Comparison of ENCODE assay signal across 1 cellular context in genomic region chr14:24806061-24806678, GRCh38.
TF ChIP-seq lines count a peak whose summit lies in the region.

No MANE protein-coding gene starts in this region.

TF ChIP-seq in HepG2, 621 proteins besides CTCF, POLR2A, EP300 and RAD21 (continued from another document and continues in another):
- TF ChIP-seq FOSL2 (CRISPR knock-in tag; IDR thresholded peaks at IDR 0.05), result peak; percentile 58
- peak; percentile 56; the same call in 1 of the 2 replicates for TF ChIP-seq ZMAT3 (CRISPR knock-in tag; conservative IDR thresholded peaks at IDR 0.05)
- TF ChIP-seq MLX (CRISPR knock-in tag; IDR thresholded peaks at IDR 0.05), result no peak
- TF ChIP-seq ZNF83 (CRISPR knock-in tag; IDR thresholded peaks at IDR 0.05; ENCODE audit: borderline replicate concordance), result no peak
- TF ChIP-seq MEIS2 (CRISPR knock-in tag; IDR thresholded peaks at IDR 0.05), result peak; percentile 16; the same call in 1 of the 2 replicates
- TF ChIP-seq JUN (CRISPR knock-in tag; IDR thresholded peaks at IDR 0.05), result no peak
- peak; percentile 73 for TF ChIP-seq ZNF781 (CRISPR knock-in tag; IDR thresholded peaks at IDR 0.05; ENCODE audit: borderline replicate concordance, not compliant biosample characterization)
- no peak for TF ChIP-seq RCOR2 (CRISPR knock-in tag; IDR thresholded peaks at IDR 0.05)
- TF ChIP-seq KAT8 (CRISPR knock-in tag; IDR thresholded peaks at IDR 0.05), result peak; percentile 53; the same call in 1 of the 2 replicates
- peak; percentile 59 for TF ChIP-seq THAP11 (CRISPR knock-in tag; IDR thresholded peaks at IDR 0.05)
- TF ChIP-seq ZNF362 (CRISPR knock-in tag; IDR thresholded peaks at IDR 0.05; ENCODE audit: borderline replicate concordance), result 0 out of 2 replicates have a peak, but pooled peaks have one; percentile 19
- no peak for TF ChIP-seq ZNF484 (CRISPR knock-in tag; IDR thresholded peaks at IDR 0.05; ENCODE audit: borderline replicate concordance, low read depth)
- peak; percentile 61; the same call in 1 of the 2 replicates for TF ChIP-seq ZBTB26 (CRISPR knock-in tag; IDR thresholded peaks at IDR 0.05; ENCODE audit: borderline replicate concordance)
- peak; percentile 27; the same call in 1 of the 2 replicates for TF ChIP-seq KMT2A (CRISPR knock-in tag; IDR thresholded peaks at IDR 0.05)
- peak; percentile 16 for TF ChIP-seq TBL1XR1 (IDR thresholded peaks at IDR 0.05; ENCODE audit: borderline replicate concordance, low read length, partially characterized antibody)
- TF ChIP-seq RARA (CRISPR knock-in tag; IDR thresholded peaks at IDR 0.05), result peak; percentile 54; the same call in 1 of the 2 replicates
- no peak for TF ChIP-seq NR2F6 (IDR thresholded peaks at IDR 0.05)
- 0 out of 2 replicates have a peak, but pooled peaks have one; percentile 47 for TF ChIP-seq NR2F6 (CRISPR knock-in tag; IDR thresholded peaks at IDR 0.05)
- no peak for TF ChIP-seq MTF2 (CRISPR knock-in tag; IDR thresholded peaks at IDR 0.05; ENCODE audit: borderline replicate concordance)
- 0 out of 2 replicates have a peak, but pooled peaks have one; percentile 56 for TF ChIP-seq NCOA5 (CRISPR knock-in tag; IDR thresholded peaks at IDR 0.05)
- peak; percentile 34; the same call in 1 of the 2 replicates for TF ChIP-seq ELF1 (CRISPR knock-in tag; IDR thresholded peaks at IDR 0.05)
- peak; percentile 95 for TF ChIP-seq HOXA5 (CRISPR knock-in tag; IDR thresholded peaks at IDR 0.05)
- TF ChIP-seq GZF1 (CRISPR knock-in tag; IDR thresholded peaks at IDR 0.05), result no peak
- TF ChIP-seq HMGA1 (CRISPR knock-in tag; conservative IDR thresholded peaks at IDR 0.05), result no peak; the same call in 1 of the 2 replicates
- TF ChIP-seq PATZ1 (CRISPR knock-in tag; IDR thresholded peaks at IDR 0.05), result 0 out of 2 replicates have a peak, but pooled peaks have one; percentile 48
- no peak for TF ChIP-seq PRDM15 (CRISPR knock-in tag; IDR thresholded peaks at IDR 0.05)
- peak; percentile 76; the same call in 1 of the 2 replicates for TF ChIP-seq ZNF598 (CRISPR knock-in tag; IDR thresholded peaks at IDR 0.05; ENCODE audit: borderline replicate concordance)
- no peak for TF ChIP-seq TIGD3 (CRISPR knock-in tag; IDR thresholded peaks at IDR 0.05; ENCODE audit: borderline replicate concordance)
- no peak; the same call in 1 of the 2 replicates for TF ChIP-seq ZNF788 (CRISPR knock-in tag; IDR thresholded peaks at IDR 0.05; ENCODE audit: borderline replicate concordance)
- no peak for TF ChIP-seq SYNCRIP (IDR thresholded peaks at IDR 0.05; ENCODE audit: insufficient read depth, low read depth, low read length)
- TF ChIP-seq MED1 (CRISPR knock-in tag; IDR thresholded peaks at IDR 0.05), result peak; percentile 76
- no peak; the same call in 1 of the 2 replicates for TF ChIP-seq E2F2 (CRISPR knock-in tag; IDR thresholded peaks at IDR 0.05; ENCODE audit: borderline replicate concordance)
- TF ChIP-seq ZSCAN30 (CRISPR knock-in tag; IDR thresholded peaks at IDR 0.05), result 0 out of 2 replicates have a peak, but pooled peaks have one; percentile 61
- TF ChIP-seq ZGPAT (CRISPR knock-in tag; IDR thresholded peaks at IDR 0.05), result 0 out of 2 replicates have a peak, but pooled peaks have one; percentile 48
- TF ChIP-seq HNF4A (CRISPR knock-in tag; IDR thresholded peaks at IDR 0.05), result peak; percentile 40; the same call in 1 of the 2 replicates
- peak; percentile 41; the same call in 1 of the 2 replicates for TF ChIP-seq PBX2 (CRISPR knock-in tag; IDR thresholded peaks at IDR 0.05)
- peak; percentile 57 for TF ChIP-seq ZNF256 (CRISPR knock-in tag; conservative IDR thresholded peaks at IDR 0.05)
- peak; percentile 88 for TF ChIP-seq ZFP1 (CRISPR knock-in tag; IDR thresholded peaks at IDR 0.05)
- no peak for TF ChIP-seq NR2C2 (CRISPR knock-in tag; IDR thresholded peaks at IDR 0.05; ENCODE audit: borderline replicate concordance)
- TF ChIP-seq IRF2 (CRISPR knock-in tag; IDR thresholded peaks at IDR 0.05), result peak; percentile 85
- TF ChIP-seq SIX4 (CRISPR knock-in tag; IDR thresholded peaks at IDR 0.05), result 0 out of 2 replicates have a peak, but pooled peaks have one; percentile 38
- peak; percentile 26; the same call in 1 of the 2 replicates for TF ChIP-seq NCOA2 (CRISPR knock-in tag; IDR thresholded peaks at IDR 0.05)
- peak; percentile 36; the same call in 1 of the 2 replicates for TF ChIP-seq ETV5 (CRISPR knock-in tag; IDR thresholded peaks at IDR 0.05; ENCODE audit: borderline replicate concordance)
- TF ChIP-seq ZNF12 (CRISPR knock-in tag; IDR thresholded peaks at IDR 0.05), result 0 out of 2 replicates have a peak, but pooled peaks have one; percentile 37
- TF ChIP-seq CBX2 (IDR thresholded peaks at IDR 0.05; ENCODE audit: low read depth, low read length), result no peak
- TF ChIP-seq CBX2 (CRISPR knock-in tag; IDR thresholded peaks at IDR 0.05; ENCODE audit: low read depth), result 0 out of 2 replicates have a peak, but pooled peaks have one; percentile 56
- TF ChIP-seq ZNF121 (CRISPR knock-in tag; IDR thresholded peaks at IDR 0.05), result no peak
- no peak for TF ChIP-seq MYNN (CRISPR knock-in tag; IDR thresholded peaks at IDR 0.05; ENCODE audit: low read depth)
- TF ChIP-seq IKZF4 (CRISPR knock-in tag; IDR thresholded peaks at IDR 0.05; ENCODE audit: borderline replicate concordance, low read depth, not compliant biosample characterization), result no peak
- TF ChIP-seq SMYD3 (CRISPR knock-in tag; IDR thresholded peaks at IDR 0.05), result peak; percentile 81
